In genomic region chr7:112788778-112789343, GRCh38 we compare ENCODE assay signal across 9 cellular contexts. TPM values are rescaled to one million over a fixed set of nuclear protein-coding genes. Genes with fewer than 3 reads are reported as not detected.
DNase-seq lines count a peak whose midpoint lies in the region; ATAC-seq, FAIRE-seq and TF ChIP-seq lines count a peak whose summit lies in the region.
"Had no signal": no experiment of that assay in that cellular context is flagged by ENCODE, and none has a peak within 500 bp of the region (broad histone marks: within the 10 kb centered on the region; RNA-seq: fewer than 3 reads in every experiment).

No MANE protein-coding gene starts in this region.

- in situ Hi-C loops in HepG2 (cut with HindIII; ENCODE audit: extremely low pct_ligation_motif_present, low pct_unique_long_range_greater_than_20kb), result no loop called here

- peak overlapping the region; percentile 79 for H3K9ac ChIP-seq in HepG2 (ENCODE audit: insufficient read depth, low read depth, low read length)

- BruUV-seq in HepG2 (replicated peaks; lab: Mats Ljungman, UMichigan), result no TSS peak

- CTCF ChIA-PET in HepG2 (lab: Yijun Ruan, JAX; ENCODE audit: low intra/inter-chr PET ratio, low total read pairs), result no interaction called here

- peaks cover 7% of the 10 kb centered on the region for H3K79me2 ChIP-seq in HepG2 (ENCODE audit: insufficient read depth, low read length)

- TF ChIP-seq EP300 in HepG2 (IDR thresholded peaks at IDR 0.05; ENCODE audit: low read depth in 2 of 2, low read length in 2 of 2) (no peak), HepG2 (CRISPR knock-in tag; IDR thresholded peaks at IDR 0.05; ENCODE audit: borderline replicate concordance) (no peak), tibial nerve (IDR thresholded peaks at IDR 0.05) (no peak)

- ATAC-seq in activated T-cell treated with anti-CD3 and anti-CD28 coated beads, Interleukin-2, amount 50 U/mL, for 4 hours, result no peak
- ATAC-seq in HepG2 (no peak), HG02840 (IDR thresholded peaks at IDR 0.05; ENCODE audit: low FRiP score, unreplicated experiment) (no peak)

- POLR2A ChIA-PET in HepG2 (lab: Yijun Ruan, JAX), result no interaction called here

- no peak for FAIRE-seq in HepG2 (lab: Jason Lieb, UNC)

- WGBS in HepG2 (ENCODE audit: low lambda C conversion rate), result 37% methylated on average over 3 of the region's 3 CpGs
- WGBS in tibial nerve, 2 donors, result 89 to 96% methylated on average over 3 of the region's 3 CpGs

- H3K36me3 ChIP-seq in HepG2 (replicated peaks in 1 of 2; ENCODE audit: control insufficient read depth in 1 of 2, insufficient read depth in 2 of 2, low read length in 2 of 2) (0 out of 5 replicates have a peak, but pooled peaks cover 0 to 3% of the 10 kb centered on the region in 2 experiments), tibial nerve (peaks cover 0 to 10% (median 0%) of the 10 kb centered on the region in 3 donors)

- peak overlapping the region; percentile 25 for H3K27ac Mint-ChIP-seq in activated naive CD8-positive, alpha-beta T cell

- H3K4me2 ChIP-seq in HepG2 (ENCODE audit: low read depth, low read length), result peak overlapping the region; percentile 88

- H3K9me3 ChIP-seq in HepG2 (ENCODE audit: low read length) (no peaks in the 10 kb centered on the region), tibial nerve (no peaks in the 10 kb centered on the region)

- TF ChIP-seq POLR2A in HepG2 (IDR thresholded peaks at IDR 0.05; ENCODE audit: insufficient read depth in 1 of 2, low read depth in 2 of 2, low read length in 2 of 2) (no peak), tibial nerve (IDR thresholded peaks at IDR 0.05) (no peak)

- H3K4me3 ChIP-seq in HepG2 (replicated peaks in 1 of 3; ENCODE audit: insufficient read depth in 1 of 3, low read depth in 2 of 3, low read length in 3 of 3) (peak overlapping the region; percentile 67 to 78 (median 73); a peak in 5 of 6 replicates), tibial nerve (peak overlapping the region; percentile 65 to 97 (median 78))

- no peaks in the 10 kb centered on the region for H4K20me1 ChIP-seq in HepG2 (ENCODE audit: insufficient read depth, low read length)

- no peak overlapping the region for H2AFZ ChIP-seq in HepG2 (ENCODE audit: low read length)

- H3K27ac ChIP-seq in HepG2 (ENCODE audit: extremely low read length, insufficient read depth, low read length), result peak overlapping the region; percentile 93
- no peak overlapping the region for H3K27ac ChIP-seq in tibial nerve

- H3K36me3 Mint-ChIP-seq in activated T-cell treated with anti-CD3 and anti-CD28 coated beads, Interleukin-2, amount 50 U/mL, for 4 hours (ENCODE audit: insufficient read depth), result peaks cover 18% of the 10 kb centered on the region
- peaks cover 12% of the 10 kb centered on the region for H3K36me3 Mint-ChIP-seq in activated naive CD8-positive, alpha-beta T cell

- H3K4me1 ChIP-seq in HepG2 (ENCODE audit: insufficient read depth, low read length) (peaks cover 22% of the 10 kb centered on the region), tibial nerve (peaks cover 0 to 20% (median 10%) of the 10 kb centered on the region in 4 donors)

- intact Hi-C loops in HepG2 (cut with micrococcal nuclease; ENCODE audit: unreplicated experiment), result no loop called here

- peaks cover 41% of the 10 kb centered on the region for H3K4me1 Mint-ChIP-seq in activated T-cell treated with anti-CD3 and anti-CD28 coated beads, Interleukin-2, amount 50 U/mL, for 4 hours (ENCODE audit: low read depth)
- H3K4me1 Mint-ChIP-seq in activated naive CD8-positive, alpha-beta T cell (ENCODE audit: low read depth), result peaks cover 40% of the 10 kb centered on the region

- H3K27me3 ChIP-seq in HepG2 (ENCODE audit: control insufficient read depth in 1 of 2, insufficient read depth in 2 of 2, low read length in 2 of 2) (peaks cover 0 to 2% of the 10 kb centered on the region in 2 experiments; a peak in 1 of 5 replicates), tibial nerve (no peaks in the 10 kb centered on the region)

- H3K4me3 Mint-ChIP-seq in activated T-cell treated with anti-CD3 and anti-CD28 coated beads, Interleukin-2, amount 50 U/mL, for 4 hours, result peak overlapping the region; percentile 90
- H3K4me3 Mint-ChIP-seq in activated naive CD8-positive, alpha-beta T cell, result peak overlapping the region; percentile 99

- DNase-seq in activated T-cell treated with anti-CD3 and anti-CD28 coated beads, Interleukin-2, amount 50 U/mL, for 4 hours, result no peak
- no peak for DNase-seq in activated T-cell treated with anti-CD3 and anti-CD28 coated beads, Interleukin-2, amount 50 U/mL, for 48 hours
- DNase-seq in HepG2 (ENCODE audit: low spot score) (no peak), tibial nerve (ENCODE audit: low spot score in 2 of 2) (no peak), GM20000 (ENCODE audit: low spot score) (no peak), AG08396 (ENCODE audit: low spot score) (no peak)
- DNase-seq: activated CD8-positive, alpha-beta memory T cell treated with anti-CD3 and anti-CD28 coated beads, Interleukin-2, amount 50 U/mL, for 48 hours had no signal

- no peaks in the 10 kb centered on the region for H3K9me3 Mint-ChIP-seq in activated T-cell treated with anti-CD3 and anti-CD28 coated beads, Interleukin-2, amount 50 U/mL, for 4 hours
- H3K9me3 Mint-ChIP-seq in activated naive CD8-positive, alpha-beta T cell (ENCODE audit: low read depth), result no peaks in the 10 kb centered on the region

- no peaks in the 10 kb centered on the region for H3K27me3 Mint-ChIP-seq in activated T-cell treated with anti-CD3 and anti-CD28 coated beads, Interleukin-2, amount 50 U/mL, for 4 hours (ENCODE audit: low read depth)
- no peaks in the 10 kb centered on the region for H3K27me3 Mint-ChIP-seq in activated naive CD8-positive, alpha-beta T cell

- no peak for TF ChIP-seq CTCF in HepG2 (CRISPR knock-in tag; IDR thresholded peaks at IDR 0.05)
- no peak for TF ChIP-seq CTCF in tibial nerve (IDR thresholded peaks at IDR 0.05)
- no peak for TF ChIP-seq CTCF in GM20000 (IDR thresholded peaks at IDR 0.05; ENCODE audit: extremely low read depth, missing control alignments)

- TF ChIP-seq RAD21 in HepG2 (CRISPR knock-in tag; IDR thresholded peaks at IDR 0.05), result no peak

TF ChIP-seq in HepG2, 621 proteins besides CTCF, POLR2A, EP300 and RAD21 (continues in another document):
- TF ChIP-seq SYNCRIP (IDR thresholded peaks at IDR 0.05; ENCODE audit: insufficient read depth, low read depth, low read length) (no peak), ZHX1 (CRISPR knock-in tag; IDR thresholded peaks at IDR 0.05; ENCODE audit: low read depth) (no peak), ZNF343 (CRISPR knock-in tag; IDR thresholded peaks at IDR 0.05) (no peak), ATF4 (CRISPR knock-in tag; IDR thresholded peaks at IDR 0.05) (no peak), FOXA1 (IDR thresholded peaks at IDR 0.05) (no peak), FOXA1 (CRISPR knock-in tag; IDR thresholded peaks at IDR 0.05) (no peak)

RNA-seq across cellular contexts. Expression of gene TMEM168, which starts 1.3 kb away (rescaled TPM):
- 10 to 100 TPM; 15.1 to 16.7 (median 16.6) TPM for total RNA-seq in activated T-cell treated with anti-CD3 and anti-CD28 coated beads, Interleukin-2, amount 50 U/mL, for 4 hours
- total RNA-seq in HepG2 (2016; rRNA removed; fragmentation: Illumina TruSeq; extraction: Trizol) (5.7 and 8.7 TPM in 2 replicates), tibial nerve (10 to 100 TPM; 15.6 to 30.6 (median 28.4) TPM)
- total RNA-seq in HepG2 (2016; cell fraction: cytosol; rRNA removed; fragmentation: Illumina TruSeq; extraction: Trizol; ENCODE audit: low read depth), result 0.51 and 0.53 TPM in 2 replicates
- total RNA-seq in HepG2 (2016; cell fraction: insoluble cytoplasmic fraction; rRNA removed; fragmentation: Illumina TruSeq; extraction: Trizol), result 7.0 and 8.7 TPM in 2 replicates
- 2.5 and 3.6 TPM in 2 replicates for total RNA-seq in HepG2 (2016; cell fraction: membrane; rRNA removed; fragmentation: Illumina TruSeq; extraction: Trizol)
- total RNA-seq in HepG2 (2016; cell fraction: nucleus; rRNA removed; fragmentation: Illumina TruSeq; extraction: Trizol), result 13.7 and 16.6 TPM in 2 replicates
- 13.8 and 15.7 TPM in 2 replicates for polyA plus RNA-seq in HepG2 (2011; rRNA removed)
- 6.7 and 10.2 TPM in 2 replicates for polyA plus RNA-seq in HepG2 (2011; cell fraction: cytosol; rRNA removed)
- polyA plus RNA-seq in HepG2 (2011; cell fraction: nucleus; rRNA removed), result 12.1 and 12.2 TPM in 2 replicates
- 7.9 and 8.6 TPM in 2 replicates for polyA plus RNA-seq in HepG2 (2012)
- 0.45 and 0.51 TPM in 2 replicates for polyA plus RNA-seq in HepG2 (2016; cell fraction: cytosol; fragmentation: Illumina TruSeq; extraction: Trizol; ENCODE audit: low read depth)
- polyA plus RNA-seq in HepG2 (2016; cell fraction: insoluble cytoplasmic fraction; fragmentation: Illumina TruSeq; extraction: Trizol; ENCODE audit: low read depth), result 4.0 and 5.9 TPM in 2 replicates
- polyA plus RNA-seq in HepG2 (2016; cell fraction: membrane; fragmentation: Illumina TruSeq; extraction: Trizol; ENCODE audit: low read depth), result 1.7 and 2.0 TPM in 2 replicates
- polyA plus RNA-seq in HepG2 (2016; cell fraction: nucleus; fragmentation: Illumina TruSeq; extraction: Trizol; ENCODE audit: insufficient read depth, low read depth), result 19.4 TPM in 2 replicates
- 11.0 and 18.1 TPM in 2 replicates for polyA minus RNA-seq in HepG2 (2011; rRNA and poly(A)+ RNA removed; ENCODE audit: low replicate concordance)
- polyA minus RNA-seq in HepG2 (2011; cell fraction: cytosol; rRNA and poly(A)+ RNA removed), result 12.2 and 13.3 TPM in 2 replicates
- 18.5 and 19.9 TPM in 2 replicates for polyA minus RNA-seq in HepG2 (2011; cell fraction: nucleus; rRNA and poly(A)+ RNA removed)
